8 cellular contexts compared by ENCODE assay signal in the genomic region with DNA sequence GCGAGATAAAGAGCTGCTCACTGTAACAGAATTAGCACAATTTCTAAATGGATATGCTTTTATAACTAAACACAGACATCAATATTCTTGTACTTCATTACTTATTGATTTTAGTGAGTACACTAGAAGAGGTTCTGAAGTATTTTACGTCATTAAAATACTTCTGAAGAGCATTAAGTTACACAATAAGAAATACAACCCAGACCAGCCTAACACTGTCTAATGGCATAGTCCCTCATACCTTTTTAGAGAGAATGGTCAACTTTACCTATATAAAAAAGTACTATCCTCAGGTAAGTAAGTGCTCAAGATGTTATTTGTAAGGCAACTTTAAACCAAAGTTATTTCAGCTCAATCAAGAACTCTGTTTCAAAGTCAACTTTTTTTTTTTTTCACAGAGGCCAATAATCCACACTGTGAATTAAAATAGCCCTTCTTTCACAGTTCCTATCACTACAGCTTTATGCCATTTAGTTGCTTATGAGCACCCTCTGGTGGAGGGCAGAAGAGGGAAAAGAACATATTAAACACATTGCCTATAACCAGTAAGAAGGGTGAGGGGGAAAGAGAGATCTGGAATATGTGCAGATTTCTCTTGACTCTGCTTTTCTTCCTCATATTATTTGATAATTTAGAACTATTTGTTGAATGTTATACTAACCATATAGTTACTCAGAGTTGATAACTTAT.
DNase-seq lines count a peak whose midpoint lies in the region; ATAC-seq and TF ChIP-seq lines count a peak whose summit lies in the region.

No MANE protein-coding gene starts in this region.

- H3K4me2 ChIP-seq in OCI-LY1 (ENCODE audit: low read length): no peak overlapping the region

- no peaks in the 10 kb centered on the region for H3K4me1 Mint-ChIP-seq in stimulated activated effector memory CD8-positive, alpha-beta T cell treated with anti-CD3 and anti-CD28 coated beads, Interleukin-12 subunit alpha, Interleukin-12 subunit beta, amount 100 ng/mL, for 72 hours
- no peaks in the 10 kb centered on the region for H3K4me1 Mint-ChIP-seq in CD8-positive, alpha-beta memory T cell

- peak; percentile 78 for TF ChIP-seq CTCF in OCI-LY1 (IDR thresholded peaks at IDR 0.05; ENCODE audit: low read length)

- H3K36me3 Mint-ChIP-seq in stimulated activated effector memory CD8-positive, alpha-beta T cell treated with anti-CD3 and anti-CD28 coated beads, Interleukin-12 subunit alpha, Interleukin-12 subunit beta, amount 100 ng/mL, for 72 hours: no peaks in the 10 kb centered on the region
- peaks cover 0 to 13% (median 0%) of the 10 kb centered on the region in 3 donors for H3K36me3 Mint-ChIP-seq in CD8-positive, alpha-beta memory T cell

- CTCF ChIA-PET in CD8-positive, alpha-beta memory T cell (lab: Charles Lee): no interaction called here

- no peaks in the 10 kb centered on the region for H3K27me3 ChIP-seq in OCI-LY1 (ENCODE audit: insufficient read depth, low read length)
- no peaks in the 10 kb centered on the region for H3K27me3 ChIP-seq in CD8-positive, alpha-beta memory T cell (ENCODE audit: insufficient read depth, low read length, poor library complexity, severe bottlenecking)

- no peak overlapping the region for H3K27ac ChIP-seq in OCI-LY1 (ENCODE audit: low read depth, low read length, poor library complexity, severe bottlenecking)
- H3K27ac ChIP-seq in CD8-positive, alpha-beta memory T cell (ENCODE audit: low read depth, low read length): no peak overlapping the region

- POLR2A ChIA-PET in CD8-positive, alpha-beta memory T cell (lab: Charles Lee): no interaction called here

- peak; percentile 47 for ATAC-seq in esophagus mucosa
- ATAC-seq in stimulated activated effector memory CD8-positive, alpha-beta T cell treated with anti-CD3 and anti-CD28 coated beads, Interleukin-12 subunit alpha, Interleukin-12 subunit beta, amount 100 ng/mL, for 72 hours: no peak
- no peak for ATAC-seq in HG02571 (IDR thresholded peaks at IDR 0.05; ENCODE audit: unreplicated experiment)

- H3K4me3 Mint-ChIP-seq in stimulated activated effector memory CD8-positive, alpha-beta T cell treated with anti-CD3 and anti-CD28 coated beads, Interleukin-12 subunit alpha, Interleukin-12 subunit beta, amount 100 ng/mL, for 72 hours: no peak overlapping the region
- H3K4me3 Mint-ChIP-seq in CD8-positive, alpha-beta memory T cell: no peak overlapping the region

- peak overlapping the region; percentile 36 for H3K27ac Mint-ChIP-seq in stimulated activated effector memory CD8-positive, alpha-beta T cell treated with anti-CD3 and anti-CD28 coated beads, Interleukin-12 subunit alpha, Interleukin-12 subunit beta, amount 100 ng/mL, for 72 hours
- H3K27ac Mint-ChIP-seq in CD8-positive, alpha-beta memory T cell: peak overlapping the region in 1 of 8 donors; percentile 39

- no peaks in the 10 kb centered on the region for H3K9me3 ChIP-seq in OCI-LY1 (ENCODE audit: low read length)
- no peaks in the 10 kb centered on the region for H3K9me3 ChIP-seq in CD8-positive, alpha-beta memory T cell (ENCODE audit: low read length)

- no peaks in the 10 kb centered on the region for H3K79me2 ChIP-seq in OCI-LY1 (ENCODE audit: insufficient read depth, low read length)

- no peak overlapping the region for H3K4me3 ChIP-seq in OCI-LY1 (ENCODE audit: low read depth, low read length, poor library complexity, severe bottlenecking)
- H3K4me3 ChIP-seq in CD8-positive, alpha-beta memory T cell (ENCODE audit: low read length): no peak overlapping the region

- H4K20me1 ChIP-seq in OCI-LY1 (ENCODE audit: insufficient read depth, low read length): no peaks in the 10 kb centered on the region

- no peaks in the 10 kb centered on the region; the same call in 1 of the 2 replicates for H3F3A ChIP-seq in OCI-LY1 (ENCODE audit: insufficient read depth, low read length)

- DNase-seq in GF-D8 (lab: John Stamatoyannopoulos, UW) (peak; percentile 9), HT-29 (ENCODE audit: low spot score) (peak; percentile 73), hippocampal formation (lab: John Stamatoyannopoulos, UW) (no peak)
- no peak for DNase-seq in stimulated activated effector memory CD8-positive, alpha-beta T cell treated with anti-CD3 and anti-CD28 coated beads, Interleukin-12 subunit alpha, Interleukin-12 subunit beta, amount 100 ng/mL, for 72 hours (ENCODE audit: low spot score in 2 of 2)
- no peak for DNase-seq in CD8-positive, alpha-beta memory T cell

- no peak overlapping the region for H2AFZ ChIP-seq in OCI-LY1 (ENCODE audit: low read length)

- H3K9me3 Mint-ChIP-seq in stimulated activated effector memory CD8-positive, alpha-beta T cell treated with anti-CD3 and anti-CD28 coated beads, Interleukin-12 subunit alpha, Interleukin-12 subunit beta, amount 100 ng/mL, for 72 hours: no peaks in the 10 kb centered on the region
- H3K9me3 Mint-ChIP-seq in CD8-positive, alpha-beta memory T cell: no peaks in the 10 kb centered on the region

- no peaks in the 10 kb centered on the region for H3K27me3 Mint-ChIP-seq in CD8-positive, alpha-beta memory T cell

- no peaks in the 10 kb centered on the region for H3K9me2 ChIP-seq in OCI-LY1 (ENCODE audit: low read depth, low read length)

- H3K9ac ChIP-seq in OCI-LY1 (ENCODE audit: low read length): no peak overlapping the region

- no peaks in the 10 kb centered on the region for H3K36me3 ChIP-seq in OCI-LY1 (ENCODE audit: insufficient read depth, low read length)
- H3K36me3 ChIP-seq in CD8-positive, alpha-beta memory T cell (ENCODE audit: insufficient read depth, low read length): no peaks in the 10 kb centered on the region

- H3K4me1 ChIP-seq in OCI-LY1 (ENCODE audit: insufficient read depth, low read length, severe bottlenecking): peaks cover 11% of the 10 kb centered on the region
- no peaks in the 10 kb centered on the region for H3K4me1 ChIP-seq in CD8-positive, alpha-beta memory T cell (ENCODE audit: insufficient read depth, low read length)

Comparison
In these comparisons a context has a peak if more than half of its experiments do, and no peak if none do; other contexts are left out.
1. DNase-seq: peak in GF-D8 (single experiment) and HT-29 (single experiment); none in stimulated activated effector memory CD8-positive, alpha-beta T cell treated with anti-CD3 and anti-CD28 coated beads, Interleukin-12 subunit alpha, Interleukin-12 subunit beta, amount 100 ng/mL, for 72 hours (0 of 2), CD8-positive, alpha-beta memory T cell (0 of 5) and hippocampal formation (0 of 2).